ENCODE assay signal across 1 cellular context in the genomic region with DNA sequence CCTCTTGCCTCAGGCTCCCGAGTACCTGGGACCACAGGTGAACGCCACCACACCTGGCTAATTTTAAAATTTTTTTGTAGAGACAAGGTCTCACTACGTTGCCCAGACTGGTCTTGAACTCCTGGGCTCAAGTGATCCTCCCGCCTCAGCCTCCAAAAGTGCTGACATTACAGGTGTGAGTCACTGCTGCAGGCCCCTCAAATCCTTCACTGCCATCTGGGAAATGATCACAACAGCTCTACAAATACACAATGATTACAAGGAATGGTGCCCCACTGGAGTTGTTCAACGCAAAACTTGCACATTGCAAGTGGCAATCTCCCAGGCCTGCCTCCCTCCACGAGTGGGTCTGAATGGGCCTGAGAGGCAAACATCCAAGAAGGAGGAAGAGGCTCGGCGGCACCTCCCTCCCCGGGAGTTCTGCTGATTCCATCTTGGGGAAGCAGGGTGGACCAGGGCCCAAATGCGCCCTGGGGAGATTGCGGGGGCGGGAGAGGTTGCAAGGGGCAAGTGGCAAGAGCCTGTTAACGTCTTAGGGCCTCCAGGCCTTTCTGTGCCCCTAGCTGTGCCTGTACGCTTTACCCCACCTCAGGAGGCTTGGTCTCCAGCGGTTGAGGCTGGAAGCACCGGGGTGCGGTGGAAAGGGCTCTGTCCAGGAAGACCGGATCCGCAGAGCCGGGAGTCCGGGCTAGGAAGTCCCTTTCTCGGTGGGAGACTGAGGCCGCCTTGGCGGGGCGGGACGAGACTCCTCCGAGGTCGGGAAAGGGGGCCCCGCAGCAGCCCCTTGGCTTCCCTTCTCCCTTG.
TF ChIP-seq lines count a peak whose summit lies in the region.

No MANE protein-coding gene starts in this region.

TF ChIP-seq in K562, 482 proteins besides CTCF, POLR2A, EP300 and RAD21:
- no peak for TF ChIP-seq ZNF507 (tag; conservative IDR thresholded peaks at IDR 0.05)
- TF ChIP-seq ZNF445 (CRISPR knock-in tag; IDR thresholded peaks at IDR 0.05; ENCODE audit: low read depth) = no peak
- TF ChIP-seq ZNF408 (CRISPR knock-in tag; IDR thresholded peaks at IDR 0.05; ENCODE audit: low read depth) = no peak
- 0 out of 2 replicates have a peak, but pooled peaks have one; percentile 51 for TF ChIP-seq DPF2 (IDR thresholded peaks at IDR 0.05)
- no peak for TF ChIP-seq TAF7 (tag; IDR thresholded peaks at IDR 0.05)
- peak; percentile 91 for TF ChIP-seq EGR1 (conservative IDR thresholded peaks at IDR 0.05)
- TF ChIP-seq TEAD4 (IDR thresholded peaks at IDR 0.05; ENCODE audit: low read length) = no peak
- no peak for TF ChIP-seq TEAD4 (CRISPR knock-in tag; IDR thresholded peaks at IDR 0.05; ENCODE audit: borderline replicate concordance)
- TF ChIP-seq, protein P1, sequence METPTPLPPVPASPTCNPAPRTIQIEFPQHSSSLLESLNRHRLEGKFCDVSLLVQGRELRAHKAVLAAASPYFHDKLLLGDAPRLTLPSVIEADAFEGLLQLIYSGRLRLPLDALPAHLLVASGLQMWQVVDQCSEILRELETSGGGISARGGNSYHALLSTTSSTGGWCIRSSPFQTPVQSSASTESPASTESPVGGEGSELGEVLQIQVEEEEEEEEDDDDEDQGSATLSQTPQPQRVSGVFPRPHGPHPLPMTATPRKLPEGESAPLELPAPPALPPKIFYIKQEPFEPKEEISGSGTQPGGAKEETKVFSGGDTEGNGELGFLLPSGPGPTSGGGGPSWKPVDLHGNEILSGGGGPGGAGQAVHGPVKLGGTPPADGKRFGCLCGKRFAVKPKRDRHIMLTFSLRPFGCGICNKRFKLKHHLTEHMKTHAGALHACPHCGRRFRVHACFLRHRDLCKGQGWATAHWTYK (CRISPR knock-in tag; IDR thresholded peaks at IDR 0.05) = no peak
- TF ChIP-seq SREBF1 (IDR thresholded peaks at IDR 0.05; ENCODE audit: borderline replicate concordance, low read depth, low read length) = no peak
- TF ChIP-seq, protein P2, sequence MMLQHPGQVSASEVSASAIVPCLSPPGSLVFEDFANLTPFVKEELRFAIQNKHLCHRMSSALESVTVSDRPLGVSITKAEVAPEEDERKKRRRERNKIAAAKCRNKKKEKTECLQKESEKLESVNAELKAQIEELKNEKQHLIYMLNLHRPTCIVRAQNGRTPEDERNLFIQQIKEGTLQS (IDR thresholded peaks at IDR 0.05) = 0 out of 2 replicates have a peak, but pooled peaks have one; percentile 21
- TF ChIP-seq, protein P2 (CRISPR knock-in tag; conservative IDR thresholded peaks at IDR 0.05) = no peak
- TF ChIP-seq NFE2 (IDR thresholded peaks at IDR 0.05; ENCODE audit: low read depth) = peak; percentile 28; the same call in 1 of the 2 replicates
- peak; percentile 21; the same call in 1 of the 2 replicates for TF ChIP-seq ERF (CRISPR knock-in tag; IDR thresholded peaks at IDR 0.05)
- TF ChIP-seq JUN (IDR thresholded peaks at IDR 0.05; ENCODE audit: borderline replicate concordance, low read depth, low read length) = no peak
- TF ChIP-seq JUN (CRISPR knock-in tag; IDR thresholded peaks at IDR 0.05; ENCODE audit: borderline replicate concordance) = no peak
- TF ChIP-seq SETDB1 (IDR thresholded peaks at IDR 0.05; ENCODE audit: low read length) = no peak
- peak; percentile 29; the same call in 1 of the 2 replicates for TF ChIP-seq CTBP1 (IDR thresholded peaks at IDR 0.05; ENCODE audit: borderline replicate concordance)
- no peak for TF ChIP-seq FOS (IDR thresholded peaks at IDR 0.05; ENCODE audit: extremely low read depth, insufficient read length)
- 0 out of 2 replicates have a peak, but pooled peaks have one; percentile 3 for TF ChIP-seq SMC3 (conservative IDR thresholded peaks at IDR 0.05; ENCODE audit: insufficient read depth, low read depth, low read length)
- TF ChIP-seq ASH1L (IDR thresholded peaks at IDR 0.05; ENCODE audit: borderline replicate concordance, low read depth, partially characterized antibody) = no peak
- TF ChIP-seq, protein P3, sequence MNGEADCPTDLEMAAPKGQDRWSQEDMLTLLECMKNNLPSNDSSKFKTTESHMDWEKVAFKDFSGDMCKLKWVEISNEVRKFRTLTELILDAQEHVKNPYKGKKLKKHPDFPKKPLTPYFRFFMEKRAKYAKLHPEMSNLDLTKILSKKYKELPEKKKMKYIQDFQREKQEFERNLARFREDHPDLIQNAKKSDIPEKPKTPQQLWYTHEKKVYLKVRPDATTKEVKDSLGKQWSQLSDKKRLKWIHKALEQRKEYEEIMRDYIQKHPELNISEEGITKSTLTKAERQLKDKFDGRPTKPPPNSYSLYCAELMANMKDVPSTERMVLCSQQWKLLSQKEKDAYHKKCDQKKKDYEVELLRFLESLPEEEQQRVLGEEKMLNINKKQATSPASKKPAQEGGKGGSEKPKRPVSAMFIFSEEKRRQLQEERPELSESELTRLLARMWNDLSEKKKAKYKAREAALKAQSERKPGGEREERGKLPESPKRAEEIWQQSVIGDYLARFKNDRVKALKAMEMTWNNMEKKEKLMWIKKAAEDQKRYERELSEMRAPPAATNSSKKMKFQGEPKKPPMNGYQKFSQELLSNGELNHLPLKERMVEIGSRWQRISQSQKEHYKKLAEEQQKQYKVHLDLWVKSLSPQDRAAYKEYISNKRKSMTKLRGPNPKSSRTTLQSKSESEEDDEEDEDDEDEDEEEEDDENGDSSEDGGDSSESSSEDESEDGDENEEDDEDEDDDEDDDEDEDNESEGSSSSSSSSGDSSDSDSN (IDR thresholded peaks at IDR 0.05; ENCODE audit: borderline replicate concordance in 1 of 2, low read depth in 2 of 2, low read length in 2 of 2) = 0 out of 4 replicates have a peak, but pooled peaks of 1 of the 2 experiments have one; percentile 36
- peak; percentile 37 for TF ChIP-seq HMGN3 (IDR thresholded peaks at IDR 0.05; ENCODE audit: borderline replicate concordance, extremely low read depth, insufficient read length, low read depth, low read length)
- TF ChIP-seq SP1 (CRISPR knock-in tag; IDR thresholded peaks at IDR 0.05) = peak; percentile 63
- TF ChIP-seq, protein P4, sequence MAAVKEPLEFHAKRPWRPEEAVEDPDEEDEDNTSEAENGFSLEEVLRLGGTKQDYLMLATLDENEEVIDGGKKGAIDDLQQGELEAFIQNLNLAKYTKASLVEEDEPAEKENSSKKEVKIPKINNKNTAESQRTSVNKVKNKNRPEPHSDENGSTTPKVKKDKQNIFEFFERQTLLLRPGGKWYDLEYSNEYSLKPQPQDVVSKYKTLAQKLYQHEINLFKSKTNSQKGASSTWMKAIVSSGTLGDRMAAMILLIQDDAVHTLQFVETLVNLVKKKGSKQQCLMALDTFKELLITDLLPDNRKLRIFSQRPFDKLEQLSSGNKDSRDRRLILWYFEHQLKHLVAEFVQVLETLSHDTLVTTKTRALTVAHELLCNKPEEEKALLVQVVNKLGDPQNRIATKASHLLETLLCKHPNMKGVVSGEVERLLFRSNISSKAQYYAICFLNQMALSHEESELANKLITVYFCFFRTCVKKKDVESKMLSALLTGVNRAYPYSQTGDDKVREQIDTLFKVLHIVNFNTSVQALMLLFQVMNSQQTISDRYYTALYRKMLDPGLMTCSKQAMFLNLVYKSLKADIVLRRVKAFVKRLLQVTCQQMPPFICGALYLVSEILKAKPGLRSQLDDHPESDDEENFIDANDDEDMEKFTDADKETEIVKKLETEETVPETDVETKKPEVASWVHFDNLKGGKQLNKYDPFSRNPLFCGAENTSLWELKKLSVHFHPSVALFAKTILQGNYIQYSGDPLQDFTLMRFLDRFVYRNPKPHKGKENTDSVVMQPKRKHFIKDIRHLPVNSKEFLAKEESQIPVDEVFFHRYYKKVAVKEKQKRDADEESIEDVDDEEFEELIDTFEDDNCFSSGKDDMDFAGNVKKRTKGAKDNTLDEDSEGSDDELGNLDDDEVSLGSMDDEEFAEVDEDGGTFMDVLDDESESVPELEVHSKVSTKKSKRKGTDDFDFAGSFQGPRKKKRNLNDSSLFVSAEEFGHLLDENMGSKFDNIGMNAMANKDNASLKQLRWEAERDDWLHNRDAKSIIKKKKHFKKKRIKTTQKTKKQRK (IDR thresholded peaks at IDR 0.05; ENCODE audit: borderline replicate concordance, low read depth, low read length) = no peak
- no peak for TF ChIP-seq YBX1 (IDR thresholded peaks at IDR 0.05)
- TF ChIP-seq L3MBTL2 (IDR thresholded peaks at IDR 0.05) = 0 out of 2 replicates have a peak, but pooled peaks have one; percentile 8
- peak; percentile 24 for TF ChIP-seq POLR2B (IDR thresholded peaks at IDR 0.05; ENCODE audit: low read depth, partially characterized antibody)
- TF ChIP-seq, protein P5, sequence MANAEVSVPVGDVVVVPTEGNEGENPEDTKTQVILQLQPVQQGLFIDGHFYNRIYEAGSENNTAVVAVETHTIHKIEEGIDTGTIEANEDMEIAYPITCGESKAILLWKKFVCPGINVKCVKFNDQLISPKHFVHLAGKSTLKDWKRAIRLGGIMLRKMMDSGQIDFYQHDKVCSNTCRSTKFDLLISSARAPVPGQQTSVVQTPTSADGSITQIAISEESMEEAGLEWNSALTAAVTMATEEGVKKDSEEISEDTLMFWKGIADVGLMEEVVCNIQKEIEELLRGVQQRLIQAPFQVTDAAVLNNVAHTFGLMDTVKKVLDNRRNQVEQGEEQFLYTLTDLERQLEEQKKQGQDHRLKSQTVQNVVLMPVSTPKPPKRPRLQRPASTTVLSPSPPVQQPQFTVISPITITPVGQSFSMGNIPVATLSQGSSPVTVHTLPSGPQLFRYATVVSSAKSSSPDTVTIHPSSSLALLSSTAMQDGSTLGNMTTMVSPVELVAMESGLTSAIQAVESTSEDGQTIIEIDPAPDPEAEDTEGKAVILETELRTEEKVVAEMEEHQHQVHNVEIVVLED (CRISPR knock-in tag; IDR thresholded peaks at IDR 0.05) = 0 out of 2 replicates have a peak, but pooled peaks have one; percentile 4
- peak; percentile 45; the same call in 1 of the 2 replicates for TF ChIP-seq MAFG (tag; conservative IDR thresholded peaks at IDR 0.05)
- TF ChIP-seq MTA3 (IDR thresholded peaks at IDR 0.05; ENCODE audit: borderline replicate concordance) = peak; percentile 21; the same call in 1 of the 2 replicates
- peak in 1 of 2 experiments; percentile 39; a peak in 1 of 4 replicates for TF ChIP-seq MAZ (CRISPR knock-in tag; conservative IDR thresholded peaks at IDR 0.05 in 1 of 2, IDR thresholded peaks at IDR 0.05 in 1 of 2)
- peak; percentile 79 for TF ChIP-seq C11orf30 (IDR thresholded peaks at IDR 0.05; ENCODE audit: low read depth)
- TF ChIP-seq TBP (optimal IDR thresholded peaks at IDR 0.05; ENCODE audit: low read depth, low read length) = peak; percentile 27
- peak in 1 of 2 experiments; percentile 43; a peak in 2 of 4 replicates for TF ChIP-seq NRF1 (conservative IDR thresholded peaks at IDR 0.05 in 1 of 2, IDR thresholded peaks at IDR 0.05 in 1 of 2)
- TF ChIP-seq, protein P6, sequence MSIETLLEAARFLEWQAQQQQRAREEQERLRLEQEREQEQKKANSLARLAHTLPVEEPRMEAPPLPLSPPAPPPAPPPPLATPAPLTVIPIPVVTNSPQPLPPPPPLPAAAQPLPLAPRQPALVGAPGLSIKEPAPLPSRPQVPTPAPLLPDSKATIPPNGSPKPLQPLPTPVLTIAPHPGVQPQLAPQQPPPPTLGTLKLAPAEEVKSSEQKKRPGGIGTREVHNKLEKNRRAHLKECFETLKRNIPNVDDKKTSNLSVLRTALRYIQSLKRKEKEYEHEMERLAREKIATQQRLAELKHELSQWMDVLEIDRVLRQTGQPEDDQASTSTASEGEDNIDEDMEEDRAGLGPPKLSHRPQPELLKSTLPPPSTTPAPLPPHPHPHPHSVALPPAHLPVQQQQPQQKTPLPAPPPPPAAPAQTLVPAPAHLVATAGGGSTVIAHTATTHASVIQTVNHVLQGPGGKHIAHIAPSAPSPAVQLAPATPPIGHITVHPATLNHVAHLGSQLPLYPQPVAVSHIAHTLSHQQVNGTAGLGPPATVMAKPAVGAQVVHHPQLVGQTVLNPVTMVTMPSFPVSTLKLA (conservative IDR thresholded peaks at IDR 0.05) = peak in 1 of 2 experiments; percentile 13; a peak in 1 of 4 replicates
- TF ChIP-seq SRSF9 (IDR thresholded peaks at IDR 0.05; ENCODE audit: borderline replicate concordance, low read depth, low read length) = no peak
- TF ChIP-seq MAFF (IDR thresholded peaks at IDR 0.05; ENCODE audit: low read length) = 0 out of 2 replicates have a peak, but pooled peaks have one; percentile 22
- 0 out of 2 replicates have a peak, but pooled peaks have one; percentile 23 for TF ChIP-seq FOSL1 (tag; conservative IDR thresholded peaks at IDR 0.05)
- 0 out of 2 replicates have a peak, but pooled peaks have one; percentile 19 for TF ChIP-seq NFXL1 (CRISPR knock-in tag; IDR thresholded peaks at IDR 0.05)
- peak; percentile 65 for TF ChIP-seq ZFX (CRISPR knock-in tag; IDR thresholded peaks at IDR 0.05)
- TF ChIP-seq ZNF316 (IDR thresholded peaks at IDR 0.05) = peak; percentile 84
- 0 out of 2 replicates have a peak, but pooled peaks have one; percentile 34 for TF ChIP-seq GTF2E2 (tag; IDR thresholded peaks at IDR 0.05)
- TF ChIP-seq SPI1 (IDR thresholded peaks at IDR 0.05; ENCODE audit: borderline replicate concordance, low read depth, low read length) = peak; percentile 34; the same call in 1 of the 2 replicates
TF ChIP-seq in K562: peak in this region for 27.
